20 cellular contexts compared by ENCODE assay signal in the genomic region with DNA sequence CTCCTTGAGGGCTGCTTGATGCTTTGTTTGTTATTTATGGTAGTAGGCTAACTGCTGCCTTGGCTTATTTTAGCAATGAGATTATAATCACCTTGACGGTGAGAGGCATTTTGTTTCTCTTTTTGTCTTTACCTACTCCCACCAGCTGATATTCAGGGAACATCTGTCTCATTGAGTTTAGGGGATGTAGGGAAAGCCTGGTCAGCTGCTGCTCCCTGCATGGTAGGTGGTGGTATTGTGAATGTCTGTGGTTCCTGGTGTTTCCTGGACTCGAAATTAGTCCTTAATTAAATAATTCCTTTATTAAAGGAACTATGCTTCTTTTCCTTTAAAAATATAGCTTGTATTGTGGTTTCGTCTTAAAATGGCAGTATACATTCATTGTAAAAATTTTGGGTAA.
"Had no signal": no experiment of that assay in that cellular context is flagged by ENCODE, and none has a peak within 500 bp of the region (broad histone marks: within the 10 kb centered on the region; RNA-seq: fewer than 3 reads in every experiment).

No MANE protein-coding gene starts in this region.

- H3K4me3 ChIP-seq: colonic mucosa, lower lobe of right lung, smooth muscle cell, uterus had no signal

- FAIRE-seq: bronchial epithelial cell, keratinocyte had no signal

- ATAC-seq: foreskin keratinocyte; left colon; lower lobe of right lung; sciatic nerve; stimulated activated naive B cell treated with anti-CD40 and anti-IgM and Interleukin-4, amounts not matched to agents 10 μg/mL and 1 μg/mL and 100 μg/mL, for 72 hours had no signal

- H3K27me3 ChIP-seq: colonic mucosa, foreskin keratinocyte, uterus had no signal

- H3K4me2 ChIP-seq: smooth muscle cell had no signal

- H3K36me3 ChIP-seq: colonic mucosa, lower lobe of right lung, uterus had no signal

- H3K27ac ChIP-seq: colonic mucosa, foreskin keratinocyte, lower lobe of right lung, uterus had no signal

- H3K9me3 ChIP-seq: colonic mucosa, lower lobe of right lung, uterus had no signal

- H3K4me1 ChIP-seq: colonic mucosa, foreskin keratinocyte, lower lobe of right lung, uterus had no signal

- DNase-seq: activated naive CD4-positive, alpha-beta T cell treated with Interleukin-2 at 50 U/mL for 16 hours; activated naive CD8-positive, alpha-beta T cell treated with anti-CD3 and anti-CD28 coated beads for 36 hours; activated T-cell treated with anti-CD3 and anti-CD28 coated beads, Interleukin-2, amount 50 U/mL, for 24 hours; colonic mucosa; foreskin keratinocyte; left colon; lower lobe of right lung; naive B cell; occipital lobe; posterior cingulate gyrus; stimulated activated CD4-positive, alpha-beta T cell treated with anti-CD3 and anti-CD28 coated beads, Interleukin-15, amount 100 ng/mL, for 24 hours; stimulated activated CD8-positive, alpha-beta memory T cell treated with anti-CD3 and anti-CD28 coated beads, Interleukin-4, amount 100 ng/mL, for 48 hours; stimulated activated naive B cell treated with anti-CD40 and anti-IgM and Interleukin-4, amounts not matched to agents 10 μg/mL and 1 μg/mL and 100 μg/mL, for 72 hours; T-helper 9 cell; trophoblast cell; uterus had no signal
